14 cellular contexts compared by ENCODE assay signal in genomic region chr9:93427655-93428379, GRCh38. TPM values are rescaled to one million over a fixed set of nuclear protein-coding genes. Genes with fewer than 3 reads are reported as not detected.
A peak's percentile ranks its signal among the peaks of the same experiment; 100 is the strongest.
DNase-seq lines count a peak whose midpoint lies in the region; ATAC-seq, FAIRE-seq and TF ChIP-seq lines count a peak whose summit lies in the region.
"Had no signal": no experiment of that assay in that cellular context is flagged by ENCODE, and none has a peak within 500 bp of the region (broad histone marks: within the 10 kb centered on the region; RNA-seq: fewer than 3 reads in every experiment).

No MANE protein-coding gene starts in this region.

- H3K9me3 ChIP-seq in MM.1S (replicated peaks; ENCODE audit: insufficient read depth, low read length) (no peaks in the 10 kb centered on the region), endodermal cell (ENCODE audit: control insufficient read depth, low read length) (peaks cover 13% of the 10 kb centered on the region), small intestine (ENCODE audit: control insufficient read depth, low read depth) (no peaks in the 10 kb centered on the region)
- H3K9me3 ChIP-seq: uterus had no signal

- H3K4me1 ChIP-seq in MM.1S (ENCODE audit: low read length) (no peaks in the 10 kb centered on the region), endodermal cell (ENCODE audit: control insufficient read depth, insufficient read depth, low read length) (no peaks in the 10 kb centered on the region), small intestine (ENCODE audit: control insufficient read depth in 2 of 2, insufficient read depth in 1 of 2, low read depth in 1 of 2, low read length in 1 of 2) (peaks cover 0 to 3% of the 10 kb centered on the region in 2 donors)
- H3K4me1 ChIP-seq: uterus had no signal

- no peak overlapping the region for H3K27ac Mint-ChIP-seq in endodermal cell
- H3K27ac Mint-ChIP-seq: T-helper 17 cell had no signal

- H4K20me1 ChIP-seq in MM.1S (ENCODE audit: insufficient read depth, low read length), result no peaks in the 10 kb centered on the region

- peaks cover 6% of the 10 kb centered on the region for H3K27me3 Mint-ChIP-seq in endodermal cell (ENCODE audit: insufficient read depth)

- H3K79me2 ChIP-seq in MM.1S (ENCODE audit: low read length), result no peaks in the 10 kb centered on the region

- H3K9ac ChIP-seq in MM.1S (ENCODE audit: low read length) (no peak overlapping the region), endodermal cell (ENCODE audit: extremely low read depth, low read length, poor library complexity, severe bottlenecking) (no peak overlapping the region)

- intact Hi-C loops in left ventricle myocardium superior (cut with micrococcal nuclease) (no loop called here), Right ventricle myocardium superior (cut with DNase I) (no loop called here)

- no peaks in the 10 kb centered on the region for H3K27me3 ChIP-seq in MM.1S (replicated peaks; ENCODE audit: insufficient read depth, low read length)
- H3K27me3 ChIP-seq in endodermal cell (ENCODE audit: control insufficient read depth, insufficient read depth, low read length, poor library complexity, severe bottlenecking), result no peaks in the 10 kb centered on the region
- H3K27me3 ChIP-seq in small intestine (ENCODE audit: control insufficient read depth in 2 of 2, insufficient read depth in 2 of 2, low read length in 2 of 2), result no peaks in the 10 kb centered on the region
- H3K27me3 ChIP-seq: uterus had no signal

- no peak for DNase-seq in left ventricle myocardium superior
- no peak for DNase-seq in Right ventricle myocardium superior
- DNase-seq in MM.1S, result no peak
- DNase-seq in endodermal cell, result peak; percentile 70
- DNase-seq in small intestine, result peak; percentile 29
- no peak for DNase-seq in T-helper 1 cell
- DNase-seq in NCI-H187 (lab: John Stamatoyannopoulos, UW), result no peak
- DNase-seq in putamen (ENCODE audit: low spot score), result no peak
- DNase-seq: activated T-cell treated with anti-CD3 and anti-CD28 coated beads for 4 hours, anterior cingulate cortex, NCI-H1694, T-helper 17 cell, uterus had no signal

- H3K4me1 Mint-ChIP-seq in endodermal cell, result peaks cover 3% of the 10 kb centered on the region

- TF ChIP-seq CTCF in MM.1S (IDR thresholded peaks at IDR 0.05; ENCODE audit: low read length) (peak; percentile 26), endodermal cell (conservative IDR thresholded peaks at IDR 0.05) (peak; percentile 67)

- H3K9me3 Mint-ChIP-seq in endodermal cell, result peaks cover 20% of the 10 kb centered on the region

- H3K36me3 ChIP-seq in MM.1S (replicated peaks; ENCODE audit: insufficient read depth, low read length) (no peaks in the 10 kb centered on the region), endodermal cell (ENCODE audit: control insufficient read depth, insufficient read depth, low read length) (no peaks in the 10 kb centered on the region), small intestine (ENCODE audit: control insufficient read depth in 2 of 2, insufficient read depth in 2 of 2, low read length in 2 of 2) (no peaks in the 10 kb centered on the region)
- H3K36me3 ChIP-seq: uterus had no signal

- H3K9me2 ChIP-seq in MM.1S (replicated peaks; ENCODE audit: insufficient read depth, low read length), result no peaks in the 10 kb centered on the region

- FAIRE-seq in small intestine (lab: Jason Lieb, UNC), result no peak
- FAIRE-seq: HTR-8/SVneo had no signal

- no peak overlapping the region for H3K4me2 ChIP-seq in MM.1S (ENCODE audit: low read depth, low read length)

- no peaks in the 10 kb centered on the region for H3K36me3 Mint-ChIP-seq in endodermal cell (ENCODE audit: low read depth)

- WGBS in endodermal cell (ENCODE audit: insufficient coverage in 1 of 2, insufficient read length in 1 of 2), 2 experiments, result 75 to 91% methylated on average over 4 to 5 of the region's 5 CpGs
- WGBS in small intestine, 3 donors, result 76 to 89% (median 83%) methylated on average over 5 of the region's 5 CpGs

- ATAC-seq in left ventricle myocardium superior (peak; percentile 28), Right ventricle myocardium superior (ENCODE audit: poor library complexity) (no peak)
- ATAC-seq: T-helper 17 cell had no signal

- H2AFZ ChIP-seq in MM.1S (ENCODE audit: low read length), result no peak overlapping the region

- H3K4me3 ChIP-seq in MM.1S (ENCODE audit: low read length) (no peak overlapping the region), endodermal cell (ENCODE audit: low read length) (no peak overlapping the region), small intestine (ENCODE audit: low read depth in 1 of 2, low read length in 2 of 2) (no peak overlapping the region)
- H3K4me3 ChIP-seq: uterus had no signal

- no peaks in the 10 kb centered on the region for H3F3A ChIP-seq in MM.1S (ENCODE audit: insufficient read depth, low read length)

- no peak overlapping the region for H3K4me3 Mint-ChIP-seq in endodermal cell
- H3K4me3 Mint-ChIP-seq: T-helper 17 cell had no signal

- H3K27ac ChIP-seq in MM.1S (ENCODE audit: low read length), result no peak overlapping the region
- no peak overlapping the region for H3K27ac ChIP-seq in endodermal cell (ENCODE audit: low read depth, low read length)
- H3K27ac ChIP-seq in small intestine (ENCODE audit: low read depth in 1 of 2, low read length in 1 of 2), result no peak overlapping the region
- H3K27ac ChIP-seq: uterus had no signal

RNA-seq across cellular contexts. Expression of gene FAM120A, which starts 23.7 kb away (rescaled TPM):
- total RNA-seq in left ventricle myocardium superior, result 112 TPM
- total RNA-seq in Right ventricle myocardium superior, result 83.4 TPM
- total RNA-seq in endodermal cell, result 10 to 100 TPM; 38.3 to 46.1 TPM
- 29.2 TPM for polyA plus RNA-seq in endodermal cell (2013, experiment 1 of 2)
- polyA plus RNA-seq in endodermal cell (2013, experiment 2 of 2), result 27.1 TPM
- 10 to 100 TPM; 36.2 to 82.9 (median 48.3) TPM for polyA plus RNA-seq in small intestine

RNA-seq across cellular contexts. Expression of gene FAM120AOS, which starts 25.6 kb away (rescaled TPM):
- total RNA-seq in left ventricle myocardium superior, result 27.3 TPM
- 28.8 TPM for total RNA-seq in Right ventricle myocardium superior
- 10 to 100 TPM; 44.9 to 47.0 TPM for total RNA-seq in endodermal cell
- 41.7 TPM for polyA plus RNA-seq in endodermal cell (2013, experiment 1 of 2)
- 35.4 TPM for polyA plus RNA-seq in endodermal cell (2013, experiment 2 of 2)
- 10 to 100 TPM; 29.7 to 32.7 (median 31.3) TPM for polyA plus RNA-seq in small intestine

Comparison
In these comparisons a context has a peak if more than half of its experiments do, and no peak if none do; other contexts are left out.
1. DNase-seq: peak in endodermal cell (single experiment) and small intestine (single experiment); none in left ventricle myocardium superior (single experiment), Right ventricle myocardium superior (single experiment), MM.1S (single experiment), T-helper 1 cell (0 of 5), NCI-H187 (0 of 2) and putamen (single experiment).